Comparison of ENCODE assay signal across 1 cellular context in the genomic region with DNA sequence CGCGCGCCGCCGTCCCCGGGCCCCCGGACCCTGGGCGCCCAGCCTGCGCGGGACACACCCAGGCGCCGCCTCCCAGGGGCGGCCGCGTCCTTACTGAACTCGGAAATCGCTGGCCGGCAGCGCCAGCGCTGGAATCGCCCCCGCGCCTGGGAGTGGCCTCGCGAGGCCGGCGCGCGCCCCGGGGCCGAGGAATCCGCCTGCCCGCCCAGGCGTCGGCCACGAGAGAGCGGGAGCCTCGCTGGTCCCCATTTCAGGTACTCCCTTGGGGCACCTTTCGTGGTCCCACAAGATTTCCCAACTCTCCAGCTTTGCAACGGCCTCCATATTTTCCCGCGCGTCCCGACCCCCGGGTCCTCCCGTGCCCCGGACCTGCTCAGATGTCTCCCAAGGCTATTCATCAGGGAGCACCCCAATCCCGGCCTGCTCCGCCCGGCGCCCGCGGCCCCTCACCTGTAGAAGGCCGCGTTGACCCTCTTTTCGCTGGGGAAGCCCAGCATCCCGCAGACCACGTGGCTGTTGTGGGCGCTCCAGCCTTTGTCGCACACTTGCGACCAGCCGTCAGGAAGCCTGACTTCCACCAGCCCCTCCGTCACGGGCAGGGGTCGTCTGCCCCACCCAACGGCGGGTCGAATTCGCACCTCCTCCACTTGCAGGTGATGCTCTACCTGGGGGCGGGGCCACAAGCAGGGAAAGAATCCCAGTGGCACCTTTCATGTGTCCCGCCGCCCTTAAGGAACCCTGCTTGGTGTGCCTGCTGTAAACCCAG.
TF ChIP-seq lines count a peak whose summit lies in the region.

No MANE protein-coding gene starts in this region.

TF ChIP-seq in GM12878, 131 proteins besides CTCF, POLR2A, EP300 and RAD21 (continued from another document):
- TF ChIP-seq, protein P1, sequence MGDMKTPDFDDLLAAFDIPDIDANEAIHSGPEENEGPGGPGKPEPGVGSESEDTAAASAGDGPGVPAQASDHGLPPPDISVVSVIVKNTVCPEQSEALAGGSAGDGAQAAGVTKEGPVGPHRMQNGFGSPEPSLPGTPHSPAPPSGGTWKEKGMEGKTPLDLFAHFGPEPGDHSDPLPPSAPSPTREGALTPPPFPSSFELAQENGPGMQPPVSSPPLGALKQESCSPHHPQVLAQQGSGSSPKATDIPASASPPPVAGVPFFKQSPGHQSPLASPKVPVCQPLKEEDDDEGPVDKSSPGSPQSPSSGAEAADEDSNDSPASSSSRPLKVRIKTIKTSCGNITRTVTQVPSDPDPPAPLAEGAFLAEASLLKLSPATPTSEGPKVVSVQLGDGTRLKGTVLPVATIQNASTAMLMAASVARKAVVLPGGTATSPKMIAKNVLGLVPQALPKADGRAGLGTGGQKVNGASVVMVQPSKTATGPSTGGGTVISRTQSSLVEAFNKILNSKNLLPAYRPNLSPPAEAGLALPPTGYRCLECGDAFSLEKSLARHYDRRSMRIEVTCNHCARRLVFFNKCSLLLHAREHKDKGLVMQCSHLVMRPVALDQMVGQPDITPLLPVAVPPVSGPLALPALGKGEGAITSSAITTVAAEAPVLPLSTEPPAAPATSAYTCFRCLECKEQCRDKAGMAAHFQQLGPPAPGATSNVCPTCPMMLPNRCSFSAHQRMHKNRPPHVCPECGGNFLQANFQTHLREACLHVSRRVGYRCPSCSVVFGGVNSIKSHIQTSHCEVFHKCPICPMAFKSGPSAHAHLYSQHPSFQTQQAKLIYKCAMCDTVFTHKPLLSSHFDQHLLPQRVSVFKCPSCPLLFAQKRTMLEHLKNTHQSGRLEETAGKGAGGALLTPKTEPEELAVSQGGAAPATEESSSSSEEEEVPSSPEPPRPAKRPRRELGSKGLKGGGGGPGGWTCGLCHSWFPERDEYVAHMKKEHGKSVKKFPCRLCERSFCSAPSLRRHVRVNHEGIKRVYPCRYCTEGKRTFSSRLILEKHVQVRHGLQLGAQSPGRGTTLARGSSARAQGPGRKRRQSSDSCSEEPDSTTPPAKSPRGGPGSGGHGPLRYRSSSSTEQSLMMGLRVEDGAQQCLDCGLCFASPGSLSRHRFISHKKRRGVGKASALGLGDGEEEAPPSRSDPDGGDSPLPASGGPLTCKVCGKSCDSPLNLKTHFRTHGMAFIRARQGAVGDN (IDR thresholded peaks at IDR 0.05), result 0 out of 2 replicates have a peak, but pooled peaks have one; percentile 28
- TF ChIP-seq ESRRA (IDR thresholded peaks at IDR 0.05; ENCODE audit: low read length) (no peak), MEF2B (IDR thresholded peaks at IDR 0.05; ENCODE audit: partially characterized antibody, poor library complexity, severe bottlenecking) (peak; percentile 57), MTA2 (IDR thresholded peaks at IDR 0.05; ENCODE audit: low read depth) (no peak), GATAD2B (conservative IDR thresholded peaks at IDR 0.05; ENCODE audit: low read depth) (peak; percentile 81; the same call in 1 of the 2 replicates), ZNF274 (IDR thresholded peaks at IDR 0.05; ENCODE audit: insufficient read depth, insufficient read length) (no peak), IKZF1 (conservative IDR thresholded peaks at IDR 0.05) (peak; percentile 84), ZNF24 (IDR thresholded peaks at IDR 0.05) (0 out of 2 replicates have a peak, but pooled peaks have one; percentile 34), BHLHE40 (IDR thresholded peaks at IDR 0.05; ENCODE audit: borderline replicate concordance in 1 of 2, low read depth in 2 of 2, low read length in 1 of 2) (peak in 1 of 2 experiments; percentile 14; a peak in 1 of 4 replicates), STAT3 (IDR thresholded peaks at IDR 0.05; ENCODE audit: low read depth, low read length) (no peak), CHD4 (IDR thresholded peaks at IDR 0.05) (no peak), CBX3 (IDR thresholded peaks at IDR 0.05; ENCODE audit: borderline replicate concordance, low read depth) (no peak), RFX5 (IDR thresholded peaks at IDR 0.05; ENCODE audit: low read depth, low read length) (no peak), STAT1 (conservative IDR thresholded peaks at IDR 0.05) (no peak), CHD1 (IDR thresholded peaks at IDR 0.05; ENCODE audit: low read depth, low read length) (no peak), TAF1 (IDR thresholded peaks at IDR 0.05; ENCODE audit: borderline replicate concordance, low read depth, low read length) (peak; percentile 16; the same call in 1 of the 2 replicates), MXI1 (IDR thresholded peaks at IDR 0.05; ENCODE audit: low read depth, low read length) (peak; percentile 30; the same call in 1 of the 2 replicates), LARP7 (IDR thresholded peaks at IDR 0.05) (peak; percentile 60), BACH1 (IDR thresholded peaks at IDR 0.05; ENCODE audit: borderline replicate concordance) (0 out of 2 replicates have a peak, but pooled peaks have one; percentile 43), MYC (IDR thresholded peaks at IDR 0.05; ENCODE audit: insufficient read depth, insufficient read length, insufficient replicate concordance, low read length, severe bottlenecking) (peak; percentile 76), RB1 (IDR thresholded peaks at IDR 0.05; ENCODE audit: borderline replicate concordance) (peak; percentile 90; the same call in 1 of the 2 replicates), NR2C2 (IDR thresholded peaks at IDR 0.05; ENCODE audit: borderline replicate concordance, control insufficient read depth, insufficient read length, low read depth) (no peak), HDGF (IDR thresholded peaks at IDR 0.05) (no peak), SMAD5 (IDR thresholded peaks at IDR 0.05; ENCODE audit: low read depth) (peak; percentile 34; the same call in 1 of the 2 replicates), GABPA (IDR thresholded peaks at IDR 0.05; ENCODE audit: low read depth) (no peak), EED (IDR thresholded peaks at IDR 0.05; ENCODE audit: low read depth) (peak; percentile 32; the same call in 1 of the 2 replicates), EGR1 (IDR thresholded peaks at IDR 0.05; ENCODE audit: borderline replicate concordance in 1 of 2, low read depth in 2 of 2, low read length in 2 of 2) (peak in 1 of 2 experiments; percentile 93; a peak in 2 of 3 replicates), CEBPB (IDR thresholded peaks at IDR 0.05; ENCODE audit: borderline replicate concordance in 1 of 2, low read depth in 2 of 2, low read length in 2 of 2) (no peak)
- TF ChIP-seq, protein P2, sequence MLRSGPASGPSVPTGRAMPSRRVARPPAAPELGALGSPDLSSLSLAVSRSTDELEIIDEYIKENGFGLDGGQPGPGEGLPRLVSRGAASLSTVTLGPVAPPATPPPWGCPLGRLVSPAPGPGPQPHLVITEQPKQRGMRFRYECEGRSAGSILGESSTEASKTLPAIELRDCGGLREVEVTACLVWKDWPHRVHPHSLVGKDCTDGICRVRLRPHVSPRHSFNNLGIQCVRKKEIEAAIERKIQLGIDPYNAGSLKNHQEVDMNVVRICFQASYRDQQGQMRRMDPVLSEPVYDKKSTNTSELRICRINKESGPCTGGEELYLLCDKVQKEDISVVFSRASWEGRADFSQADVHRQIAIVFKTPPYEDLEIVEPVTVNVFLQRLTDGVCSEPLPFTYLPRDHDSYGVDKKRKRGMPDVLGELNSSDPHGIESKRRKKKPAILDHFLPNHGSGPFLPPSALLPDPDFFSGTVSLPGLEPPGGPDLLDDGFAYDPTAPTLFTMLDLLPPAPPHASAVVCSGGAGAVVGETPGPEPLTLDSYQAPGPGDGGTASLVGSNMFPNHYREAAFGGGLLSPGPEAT (IDR thresholded peaks at IDR 0.05; ENCODE audit: low read depth), result peak; percentile 37; the same call in 1 of the 2 replicates
- TF ChIP-seq, protein P3, sequence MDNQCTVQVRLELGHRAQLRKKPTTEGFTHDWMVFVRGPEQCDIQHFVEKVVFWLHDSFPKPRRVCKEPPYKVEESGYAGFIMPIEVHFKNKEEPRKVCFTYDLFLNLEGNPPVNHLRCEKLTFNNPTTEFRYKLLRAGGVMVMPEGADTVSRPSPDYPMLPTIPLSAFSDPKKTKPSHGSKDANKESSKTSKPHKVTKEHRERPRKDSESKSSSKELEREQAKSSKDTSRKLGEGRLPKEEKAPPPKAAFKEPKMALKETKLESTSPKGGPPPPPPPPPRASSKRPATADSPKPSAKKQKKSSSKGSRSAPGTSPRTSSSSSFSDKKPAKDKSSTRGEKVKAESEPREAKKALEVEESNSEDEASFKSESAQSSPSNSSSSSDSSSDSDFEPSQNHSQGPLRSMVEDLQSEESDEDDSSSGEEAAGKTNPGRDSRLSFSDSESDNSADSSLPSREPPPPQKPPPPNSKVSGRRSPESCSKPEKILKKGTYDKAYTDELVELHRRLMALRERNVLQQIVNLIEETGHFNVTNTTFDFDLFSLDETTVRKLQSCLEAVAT (IDR thresholded peaks at IDR 0.05), result peak; percentile 55; the same call in 1 of the 2 replicates
- TF ChIP-seq, protein P4, sequence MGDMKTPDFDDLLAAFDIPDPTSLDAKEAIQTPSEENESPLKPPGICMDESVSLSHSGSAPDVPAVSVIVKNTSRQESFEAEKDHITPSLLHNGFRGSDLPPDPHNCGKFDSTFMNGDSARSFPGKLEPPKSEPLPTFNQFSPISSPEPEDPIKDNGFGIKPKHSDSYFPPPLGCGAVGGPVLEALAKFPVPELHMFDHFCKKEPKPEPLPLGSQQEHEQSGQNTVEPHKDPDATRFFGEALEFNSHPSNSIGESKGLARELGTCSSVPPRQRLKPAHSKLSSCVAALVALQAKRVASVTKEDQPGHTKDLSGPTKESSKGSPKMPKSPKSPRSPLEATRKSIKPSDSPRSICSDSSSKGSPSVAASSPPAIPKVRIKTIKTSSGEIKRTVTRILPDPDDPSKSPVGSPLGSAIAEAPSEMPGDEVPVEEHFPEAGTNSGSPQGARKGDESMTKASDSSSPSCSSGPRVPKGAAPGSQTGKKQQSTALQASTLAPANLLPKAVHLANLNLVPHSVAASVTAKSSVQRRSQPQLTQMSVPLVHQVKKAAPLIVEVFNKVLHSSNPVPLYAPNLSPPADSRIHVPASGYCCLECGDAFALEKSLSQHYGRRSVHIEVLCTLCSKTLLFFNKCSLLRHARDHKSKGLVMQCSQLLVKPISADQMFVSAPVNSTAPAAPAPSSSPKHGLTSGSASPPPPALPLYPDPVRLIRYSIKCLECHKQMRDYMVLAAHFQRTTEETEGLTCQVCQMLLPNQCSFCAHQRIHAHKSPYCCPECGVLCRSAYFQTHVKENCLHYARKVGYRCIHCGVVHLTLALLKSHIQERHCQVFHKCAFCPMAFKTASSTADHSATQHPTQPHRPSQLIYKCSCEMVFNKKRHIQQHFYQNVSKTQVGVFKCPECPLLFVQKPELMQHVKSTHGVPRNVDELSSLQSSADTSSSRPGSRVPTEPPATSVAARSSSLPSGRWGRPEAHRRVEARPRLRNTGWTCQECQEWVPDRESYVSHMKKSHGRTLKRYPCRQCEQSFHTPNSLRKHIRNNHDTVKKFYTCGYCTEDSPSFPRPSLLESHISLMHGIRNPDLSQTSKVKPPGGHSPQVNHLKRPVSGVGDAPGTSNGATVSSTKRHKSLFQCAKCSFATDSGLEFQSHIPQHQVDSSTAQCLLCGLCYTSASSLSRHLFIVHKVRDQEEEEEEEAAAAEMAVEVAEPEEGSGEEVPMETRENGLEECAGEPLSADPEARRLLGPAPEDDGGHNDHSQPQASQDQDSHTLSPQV (IDR thresholded peaks at IDR 0.05), result 0 out of 2 replicates have a peak, but pooled peaks have one; percentile 18
- TF ChIP-seq, protein P5, sequence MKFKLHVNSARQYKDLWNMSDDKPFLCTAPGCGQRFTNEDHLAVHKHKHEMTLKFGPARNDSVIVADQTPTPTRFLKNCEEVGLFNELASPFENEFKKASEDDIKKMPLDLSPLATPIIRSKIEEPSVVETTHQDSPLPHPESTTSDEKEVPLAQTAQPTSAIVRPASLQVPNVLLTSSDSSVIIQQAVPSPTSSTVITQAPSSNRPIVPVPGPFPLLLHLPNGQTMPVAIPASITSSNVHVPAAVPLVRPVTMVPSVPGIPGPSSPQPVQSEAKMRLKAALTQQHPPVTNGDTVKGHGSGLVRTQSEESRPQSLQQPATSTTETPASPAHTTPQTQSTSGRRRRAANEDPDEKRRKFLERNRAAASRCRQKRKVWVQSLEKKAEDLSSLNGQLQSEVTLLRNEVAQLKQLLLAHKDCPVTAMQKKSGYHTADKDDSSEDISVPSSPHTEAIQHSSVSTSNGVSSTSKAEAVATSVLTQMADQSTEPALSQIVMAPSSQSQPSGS (IDR thresholded peaks at IDR 0.05; ENCODE audit: low read length), result no peak
- TF ChIP-seq, protein P6, sequence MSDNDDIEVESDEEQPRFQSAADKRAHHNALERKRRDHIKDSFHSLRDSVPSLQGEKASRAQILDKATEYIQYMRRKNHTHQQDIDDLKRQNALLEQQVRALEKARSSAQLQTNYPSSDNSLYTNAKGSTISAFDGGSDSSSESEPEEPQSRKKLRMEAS (IDR thresholded peaks at IDR 0.05; ENCODE audit: low read depth, low read length), result peak; percentile 24; the same call in 1 of the 2 replicates
- TF ChIP-seq, protein P7, sequence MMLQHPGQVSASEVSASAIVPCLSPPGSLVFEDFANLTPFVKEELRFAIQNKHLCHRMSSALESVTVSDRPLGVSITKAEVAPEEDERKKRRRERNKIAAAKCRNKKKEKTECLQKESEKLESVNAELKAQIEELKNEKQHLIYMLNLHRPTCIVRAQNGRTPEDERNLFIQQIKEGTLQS (IDR thresholded peaks at IDR 0.05; ENCODE audit: borderline replicate concordance, extremely low read depth, low read depth, low read length), result no peak
